Comparison of ENCODE assay signal across 1 cellular context in the genomic region with DNA sequence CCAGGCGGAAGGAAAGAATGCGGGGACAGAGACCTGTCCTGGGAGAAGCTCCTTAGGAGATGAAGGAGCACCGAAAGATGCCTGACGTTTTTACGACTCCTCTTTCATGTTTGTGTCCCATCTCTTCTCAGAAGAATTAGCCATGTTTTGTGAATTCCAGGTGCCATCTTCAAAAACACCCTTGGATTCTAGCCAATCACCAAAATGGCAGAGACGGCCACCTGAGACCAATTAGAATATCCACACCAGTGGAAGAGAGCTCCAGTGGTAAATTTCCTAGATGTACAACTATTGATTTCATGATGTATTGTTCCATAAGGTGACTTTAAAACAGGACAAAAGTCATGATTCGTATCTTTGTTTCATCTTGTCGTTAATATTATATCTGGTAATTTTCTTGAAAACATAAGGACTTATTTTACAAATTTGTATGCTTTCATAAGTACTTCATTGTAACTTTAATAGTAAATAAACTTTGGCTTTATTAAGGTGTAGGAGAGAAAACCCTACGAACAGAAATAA.
TF ChIP-seq lines count a peak whose summit lies in the region.

No MANE protein-coding gene starts in this region.

TF ChIP-seq in GM23338, 12 proteins besides CTCF, POLR2A, EP300 and RAD21 (continued from another document):
- no peak for TF ChIP-seq ZNF462 (CRISPR knock-in tag; IDR thresholded peaks at IDR 0.05)
- TF ChIP-seq EZH2phosphoT487 (IDR thresholded peaks at IDR 0.05; ENCODE audit: unreplicated experiment), result no peak
- no peak for TF ChIP-seq CREB1 (CRISPR knock-in tag; IDR thresholded peaks at IDR 0.05; ENCODE audit: low read depth)
- TF ChIP-seq, protein P1, sequence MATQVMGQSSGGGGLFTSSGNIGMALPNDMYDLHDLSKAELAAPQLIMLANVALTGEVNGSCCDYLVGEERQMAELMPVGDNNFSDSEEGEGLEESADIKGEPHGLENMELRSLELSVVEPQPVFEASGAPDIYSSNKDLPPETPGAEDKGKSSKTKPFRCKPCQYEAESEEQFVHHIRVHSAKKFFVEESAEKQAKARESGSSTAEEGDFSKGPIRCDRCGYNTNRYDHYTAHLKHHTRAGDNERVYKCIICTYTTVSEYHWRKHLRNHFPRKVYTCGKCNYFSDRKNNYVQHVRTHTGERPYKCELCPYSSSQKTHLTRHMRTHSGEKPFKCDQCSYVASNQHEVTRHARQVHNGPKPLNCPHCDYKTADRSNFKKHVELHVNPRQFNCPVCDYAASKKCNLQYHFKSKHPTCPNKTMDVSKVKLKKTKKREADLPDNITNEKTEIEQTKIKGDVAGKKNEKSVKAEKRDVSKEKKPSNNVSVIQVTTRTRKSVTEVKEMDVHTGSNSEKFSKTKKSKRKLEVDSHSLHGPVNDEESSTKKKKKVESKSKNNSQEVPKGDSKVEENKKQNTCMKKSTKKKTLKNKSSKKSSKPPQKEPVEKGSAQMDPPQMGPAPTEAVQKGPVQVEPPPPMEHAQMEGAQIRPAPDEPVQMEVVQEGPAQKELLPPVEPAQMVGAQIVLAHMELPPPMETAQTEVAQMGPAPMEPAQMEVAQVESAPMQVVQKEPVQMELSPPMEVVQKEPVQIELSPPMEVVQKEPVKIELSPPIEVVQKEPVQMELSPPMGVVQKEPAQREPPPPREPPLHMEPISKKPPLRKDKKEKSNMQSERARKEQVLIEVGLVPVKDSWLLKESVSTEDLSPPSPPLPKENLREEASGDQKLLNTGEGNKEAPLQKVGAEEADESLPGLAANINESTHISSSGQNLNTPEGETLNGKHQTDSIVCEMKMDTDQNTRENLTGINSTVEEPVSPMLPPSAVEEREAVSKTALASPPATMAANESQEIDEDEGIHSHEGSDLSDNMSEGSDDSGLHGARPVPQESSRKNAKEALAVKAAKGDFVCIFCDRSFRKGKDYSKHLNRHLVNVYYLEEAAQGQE (IDR thresholded peaks at IDR 0.05; ENCODE audit: unreplicated experiment), result no peak
- no peak for TF ChIP-seq EZH2 (IDR thresholded peaks at IDR 0.05; ENCODE audit: low read depth, unreplicated experiment)
- TF ChIP-seq JUNB (IDR thresholded peaks at IDR 0.05; ENCODE audit: unreplicated experiment), result no peak
- no peak for TF ChIP-seq ZNF114 (CRISPR knock-in tag; IDR thresholded peaks at IDR 0.05)
- TF ChIP-seq ZNF331 (CRISPR knock-in tag; IDR thresholded peaks at IDR 0.05; ENCODE audit: low read depth), result no peak
